16 cellular contexts compared by ENCODE assay signal in genomic region chr2:157758586-157758985, GRCh38.
"Had no signal": no experiment of that assay in that cellular context is flagged by ENCODE, and none has a peak within 500 bp of the region (broad histone marks: within the 10 kb centered on the region; RNA-seq: fewer than 3 reads in every experiment).

No MANE protein-coding gene starts in this region.

- DNase-seq: effector memory CD8-positive, alpha-beta T cell; heart left ventricle; hippocampal formation; kidney glomerular epithelial cell; mucosa of descending colon; natural killer cell; posterior cingulate gyrus; stimulated activated CD4-positive, alpha-beta T cell treated with anti-CD3 and anti-CD28 coated beads, Interleukin-2, amount 100 ng/mL, for 24 hours; stimulated activated CD4-positive, alpha-beta T cell treated with anti-CD3 and anti-CD28 coated beads, Interleukin-4, amount 100 ng/mL, for 4 hours; stimulated activated naive B cell treated with anti-CD40 and anti-IgM and Interleukin-4, amounts not matched to agents 10 μg/mL and 1 μg/mL and 100 μg/mL, for 72 hours; stimulated activated naive CD8-positive, alpha-beta T cell treated with anti-CD3 and anti-CD28 coated beads, Interleukin-15, amount 100 ng/mL, for 72 hours; testis; upper lobe of right lung had no signal

- H3K9me3 ChIP-seq: testis had no signal

- H3K27me3 ChIP-seq: heart left ventricle, testis, tibial nerve, upper lobe of right lung, vagina had no signal

- H3K4me1 ChIP-seq: heart left ventricle, testis, tibial nerve, upper lobe of right lung, vagina had no signal

- ATAC-seq: effector memory CD8-positive, alpha-beta T cell; heart left ventricle; mucosa of descending colon; natural killer cell; sciatic nerve; stimulated activated naive B cell treated with anti-CD40 and anti-IgM and Interleukin-4, amounts not matched to agents 10 μg/mL and 1 μg/mL and 100 μg/mL, for 72 hours; stimulated activated naive CD8-positive, alpha-beta T cell treated with anti-CD3 and anti-CD28 coated beads, Interleukin-15, amount 100 ng/mL, for 72 hours; upper lobe of right lung had no signal

- H3K4me3 ChIP-seq: heart left ventricle, mucosa of descending colon, testis, tibial nerve, upper lobe of right lung, vagina had no signal

- H3K27ac ChIP-seq: heart left ventricle, testis, tibial nerve, upper lobe of right lung, vagina had no signal
